Comparison of ENCODE assay signal across 16 cellular contexts in genomic region chr6:15324427-15324985, GRCh38.
"Had no signal": no experiment of that assay in that cellular context is flagged by ENCODE, and none has a peak within 500 bp of the region (broad histone marks: within the 10 kb centered on the region; RNA-seq: fewer than 3 reads in every experiment).

No MANE protein-coding gene starts in this region.

- H3K4me3 ChIP-seq: cardiac muscle cell, esophagus squamous epithelium, thoracic aorta, upper lobe of right lung had no signal

- H3K27ac ChIP-seq: cardiac muscle cell, parathyroid adenoma, thoracic aorta, upper lobe of right lung had no signal

- H3K9me3 ChIP-seq: esophagus squamous epithelium, neutrophil, thoracic aorta, upper lobe of right lung had no signal

- H3K27me3 Mint-ChIP-seq: effector memory CD8-positive, alpha-beta T cell; naive thymus-derived CD8-positive, alpha-beta T cell had no signal

- H3K4me3 Mint-ChIP-seq: naive thymus-derived CD8-positive, alpha-beta T cell had no signal

- ATAC-seq: activated naive CD4-positive, alpha-beta T cell treated with anti-CD3 and anti-CD28 coated beads, Interleukin-2, amount 50 U/mL, for 72 hours; activated T-cell treated with anti-CD3 and anti-CD28 coated beads, Interleukin-2, amount 50 U/mL, for 72 hours; effector memory CD8-positive, alpha-beta T cell; naive thymus-derived CD8-positive, alpha-beta T cell; upper lobe of right lung had no signal

- H2AFZ ChIP-seq: parathyroid adenoma had no signal

- H3K36me3 ChIP-seq: cardiac muscle cell, esophagus squamous epithelium, neutrophil, thoracic aorta, upper lobe of right lung had no signal

- H3K9me3 Mint-ChIP-seq: activated naive CD4-positive, alpha-beta T cell treated with anti-CD3 and anti-CD28 coated beads, Interleukin-2, amount 50 U/mL, for 72 hours; activated T-cell treated with anti-CD3 and anti-CD28 coated beads, Interleukin-2, amount 50 U/mL, for 72 hours; effector memory CD8-positive, alpha-beta T cell; naive thymus-derived CD8-positive, alpha-beta T cell had no signal

- DNase-seq: activated CD4-positive, alpha-beta T cell treated with anti-CD3 and anti-CD28 coated beads, Interleukin-2, amount 50 U/mL, for 1 hour; activated CD4-positive, CD25-positive, alpha-beta regulatory T cell treated with anti-CD3 and anti-CD28 coated beads, Interleukin-2, amount 50 U/mL, for 72 hours; activated effector memory CD4-positive, alpha-beta T cell treated with anti-CD3 and anti-CD28 coated beads, Interleukin-2, amount 50 U/mL, for 16 hours; activated T-cell treated with anti-CD3 and anti-CD28 coated beads, Interleukin-2, amount 50 U/mL, for 72 hours; amygdala; effector memory CD8-positive, alpha-beta T cell; esophagus squamous epithelium; mesendoderm; naive thymus-derived CD8-positive, alpha-beta T cell; retina; upper lobe of right lung had no signal

- H3K9ac ChIP-seq: parathyroid adenoma had no signal

- H3K27me3 ChIP-seq: cardiac muscle cell, esophagus squamous epithelium, neutrophil, upper lobe of right lung had no signal
